ENCODE assay signal across 22 cellular contexts in genomic region chr1:190717055-190717454, GRCh38.
DNase-seq lines count a peak whose midpoint lies in the region; ATAC-seq, FAIRE-seq and TF ChIP-seq lines count a peak whose summit lies in the region.
"Had no signal": no experiment of that assay in that cellular context is flagged by ENCODE, and none has a peak within 500 bp of the region (broad histone marks: within the 10 kb centered on the region; RNA-seq: fewer than 3 reads in every experiment).

No MANE protein-coding gene starts in this region.

- no peak overlapping the region for H3K9ac ChIP-seq in HepG2 (ENCODE audit: insufficient read depth, low read depth, low read length)
- H3K9ac ChIP-seq in SU-DHL-6 (ENCODE audit: low read length) = no peak overlapping the region
- no peak overlapping the region for H3K9ac ChIP-seq in H1 (replicated peaks in 1 of 4; ENCODE audit: extremely low read depth in 1 of 4, low read depth in 3 of 4, low read length in 3 of 4)

- H2BK12ac ChIP-seq in H1 (ENCODE audit: low read depth, low read length) = no peak overlapping the region

- H4K20me1 ChIP-seq in HepG2 (ENCODE audit: insufficient read depth, low read length) (no peaks in the 10 kb centered on the region), SU-DHL-6 (ENCODE audit: low read depth, low read length) (no peaks in the 10 kb centered on the region), H1 (replicated peaks in 1 of 2; ENCODE audit: control insufficient read depth in 1 of 2, insufficient read depth in 2 of 2, low read length in 2 of 2) (no peaks in the 10 kb centered on the region)

- no peak overlapping the region for H4K91ac ChIP-seq in H1 (replicated peaks; ENCODE audit: insufficient read length, low read length)

- no peak overlapping the region for H3K27ac ChIP-seq in HepG2 (ENCODE audit: extremely low read length, insufficient read depth, low read length)
- H3K27ac ChIP-seq in right lobe of liver = no peak overlapping the region
- no peak overlapping the region for H3K27ac ChIP-seq in SU-DHL-6 (ENCODE audit: low read depth, low read length)
- H3K27ac ChIP-seq in H1 (ENCODE audit: low read depth, low read length) = no peak overlapping the region
- H3K27ac ChIP-seq: 22Rv1 had no signal

- no TSS peak for BruUV-seq in HepG2 (replicated peaks; lab: Mats Ljungman, UMichigan)

- no peak for ATAC-seq in HepG2
- ATAC-seq in right lobe of liver = no peak
- no peak for ATAC-seq in HG03025 (IDR thresholded peaks at IDR 0.05; ENCODE audit: low FRiP score, unreplicated experiment)
- no peak for ATAC-seq in HG02884 (IDR thresholded peaks at IDR 0.05; ENCODE audit: unreplicated experiment)
- ATAC-seq: GM12878, GM23338 had no signal

- H3K4me2 ChIP-seq in HepG2 (ENCODE audit: low read depth, low read length) = no peak overlapping the region
- no peak overlapping the region for H3K4me2 ChIP-seq in SU-DHL-6 (ENCODE audit: low read depth, low read length, poor library complexity, severe bottlenecking)
- no peak overlapping the region for H3K4me2 ChIP-seq in H1 (ENCODE audit: insufficient read depth in 1 of 2, low read depth in 2 of 2, low read length in 2 of 2)
- H3K4me2 ChIP-seq: GM23338 had no signal

- H3K27me3 ChIP-seq in HepG2 (ENCODE audit: control insufficient read depth in 1 of 2, insufficient read depth in 2 of 2, low read length in 2 of 2) (no peaks in the 10 kb centered on the region), right lobe of liver (no peaks in the 10 kb centered on the region), SU-DHL-6 (ENCODE audit: low read length) (no peaks in the 10 kb centered on the region), H1 (replicated peaks in 1 of 4; ENCODE audit: control insufficient read depth in 3 of 4, extremely low read depth in 1 of 4, insufficient read depth in 3 of 4, low read length in 3 of 4) (no peaks in the 10 kb centered on the region)

- no peak overlapping the region for H2BK120ac ChIP-seq in H1 (replicated peaks; ENCODE audit: low read depth, low read length)

- no peak overlapping the region for H2BK20ac ChIP-seq in H1 (ENCODE audit: low read length)

- DNase-seq in HepG2 (ENCODE audit: low spot score) (no peak), right lobe of liver (no peak), H1 (ENCODE audit: low read depth in 1 of 2, low spot score in 2 of 2) (no peak)
- DNase-seq: ACHN; C1 segment of cervical spinal cord; Calu3; CD4-positive, alpha-beta memory T cell; COR-L47; DMS153; DMS79; EL; GDM1 had no signal

- no peak overlapping the region for H3K14ac ChIP-seq in H1 (ENCODE audit: insufficient read length)

- no peaks in the 10 kb centered on the region for H3K79me2 ChIP-seq in HepG2 (ENCODE audit: insufficient read depth, low read length)
- H3K79me2 ChIP-seq in SU-DHL-6 (ENCODE audit: insufficient read depth, low read length) = no peaks in the 10 kb centered on the region
- no peaks in the 10 kb centered on the region for H3K79me2 ChIP-seq in H1 (ENCODE audit: control insufficient read depth in 1 of 2, insufficient read depth in 2 of 2, low read length in 2 of 2)

- H2AFZ ChIP-seq in HepG2 (ENCODE audit: low read length) (no peak overlapping the region), SU-DHL-6 (ENCODE audit: low read depth, low read length, severe bottlenecking) (peak overlapping the region; percentile 43), H1 (ENCODE audit: low read length) (no peak overlapping the region)
- H2AFZ ChIP-seq: GM23338 had no signal

- in situ Hi-C loops in HepG2 (cut with HindIII; ENCODE audit: extremely low pct_ligation_motif_present, low pct_unique_long_range_greater_than_20kb) = no loop called here

- H3K9me2 ChIP-seq in SU-DHL-6 (replicated peaks; ENCODE audit: insufficient read depth, low read length) = no peaks in the 10 kb centered on the region

- TF ChIP-seq EP300 in HepG2 (IDR thresholded peaks at IDR 0.05; ENCODE audit: low read depth in 2 of 2, low read length in 2 of 2) = no peak
- no peak for TF ChIP-seq EP300 in HepG2 (CRISPR knock-in tag; IDR thresholded peaks at IDR 0.05; ENCODE audit: borderline replicate concordance)
- no peak for TF ChIP-seq EP300 in H1 (IDR thresholded peaks at IDR 0.05; ENCODE audit: borderline replicate concordance in 1 of 2, low read depth in 2 of 2, low read length in 2 of 2)

- FAIRE-seq in HepG2 (lab: Jason Lieb, UNC) (no peak), H1 (lab: Jason Lieb, UNC) (no peak)
- FAIRE-seq: A204.1, GM12878, GM19239, H54 had no signal

- POLR2A ChIA-PET in HepG2 (lab: Yijun Ruan, JAX) (no interaction called here), H1 (lab: Charles Lee; ENCODE audit: partially characterized antibody) (no interaction called here)

- WGBS in HepG2 (ENCODE audit: low lambda C conversion rate) = 2% methylated on average over 1 of the region's 1 CpG
- WGBS in right lobe of liver (ENCODE audit: insufficient coverage, low coverage, low lambda C conversion rate, missing lambda C conversion rate) = 30% methylated on average over 1 of the region's 1 CpG
- 97% methylated on average over 1 of the region's 1 CpG; no CpG with 5 or more reads in 1 of the 2 experiments for WGBS in H1 (ENCODE audit: extremely low coverage in 1 of 2, insufficient coverage in 1 of 2, insufficient read length in 1 of 2, insufficient replicate concordance in 2 of 2, low coverage in 1 of 2, low lambda C conversion rate in 2 of 2, missing lambda C conversion rate in 1 of 2), 2 experiments

- no peak overlapping the region for H3K23ac ChIP-seq in H1 (ENCODE audit: insufficient read length)

- H3K4me1 ChIP-seq in HepG2 (ENCODE audit: insufficient read depth, low read length) (no peaks in the 10 kb centered on the region), right lobe of liver (no peaks in the 10 kb centered on the region), H1 (replicated peaks in 1 of 4; ENCODE audit: control insufficient read depth in 3 of 4, insufficient read depth in 4 of 4, low read length in 3 of 4) (no peaks in the 10 kb centered on the region)
- H3K4me1 ChIP-seq: HAP-1 had no signal

- TF ChIP-seq CTCF in HepG2 (CRISPR knock-in tag; IDR thresholded peaks at IDR 0.05) = no peak
- no peak for TF ChIP-seq CTCF in right lobe of liver (IDR thresholded peaks at IDR 0.05)
- TF ChIP-seq CTCF in SU-DHL-6 (IDR thresholded peaks at IDR 0.05; ENCODE audit: insufficient read depth, low read length, poor library complexity, severe bottlenecking) = no peak
- TF ChIP-seq CTCF in H1 (IDR thresholded peaks at IDR 0.05; ENCODE audit: control extremely low read depth in 1 of 3, insufficient read depth in 1 of 3, low read depth in 1 of 3, low read length in 3 of 3) = no peak

- CTCF ChIA-PET in HepG2 (lab: Yijun Ruan, JAX; ENCODE audit: low intra/inter-chr PET ratio, low total read pairs) = no interaction called here
- CTCF ChIA-PET in H1 (lab: Charles Lee; ENCODE audit: partially characterized antibody) = no interaction called here

- intact Hi-C loops in HepG2 (cut with micrococcal nuclease; ENCODE audit: unreplicated experiment) = no loop called here
- intact Hi-C loops in right lobe of liver (cut with DNase I) = no loop called here

- no peaks in the 10 kb centered on the region for H3F3A ChIP-seq in SU-DHL-6 (ENCODE audit: insufficient read depth)

- no peaks in the 10 kb centered on the region for H3K23me2 ChIP-seq in H1 (ENCODE audit: low read depth, low read length)

- no peak overlapping the region for H3K18ac ChIP-seq in H1 (ENCODE audit: extremely low read depth, low read length)

- H3K56ac ChIP-seq in H1 (replicated peaks; ENCODE audit: insufficient read length, low read depth, low read length) = no peak overlapping the region

- H3K4ac ChIP-seq in H1 (replicated peaks; ENCODE audit: insufficient read length, low read depth, low read length) = no peak overlapping the region

- no peak for TF ChIP-seq POLR2A in HepG2 (IDR thresholded peaks at IDR 0.05; ENCODE audit: insufficient read depth in 1 of 2, low read depth in 2 of 2, low read length in 2 of 2)
- TF ChIP-seq POLR2A in right lobe of liver (IDR thresholded peaks at IDR 0.05) = no peak
- TF ChIP-seq POLR2A in H1 (IDR thresholded peaks at IDR 0.05; ENCODE audit: control extremely low read depth in 1 of 2, low read depth in 2 of 2, low read length in 2 of 2) = no peak

- no peak overlapping the region for H2BK5ac ChIP-seq in H1 (ENCODE audit: low read depth, low read length)

- H3K4me3 ChIP-seq in HepG2 (replicated peaks in 1 of 3; ENCODE audit: insufficient read depth in 1 of 3, low read depth in 2 of 3, low read length in 3 of 3) (no peak overlapping the region), right lobe of liver (no peak overlapping the region), SU-DHL-6 (ENCODE audit: insufficient read depth, low read length, poor library complexity, severe bottlenecking) (no peak overlapping the region), H1 (ENCODE audit: extremely low read depth in 1 of 4, insufficient read depth in 2 of 4, low read depth in 3 of 4, low read length in 4 of 4) (no peak overlapping the region)
- H3K4me3 ChIP-seq: GM12878, GM23338, HAP-1 had no signal

- no peak overlapping the region for H2BK15ac ChIP-seq in H1 (ENCODE audit: low read length)

- no peak overlapping the region for H2AK5ac ChIP-seq in H1 (ENCODE audit: low read depth, low read length)

- no peak overlapping the region for H4K8ac ChIP-seq in H1 (ENCODE audit: extremely low read depth, insufficient read depth, low read length)

- H3K9me3 ChIP-seq in HepG2 (ENCODE audit: low read length) (no peaks in the 10 kb centered on the region), right lobe of liver (no peaks in the 10 kb centered on the region), SU-DHL-6 (ENCODE audit: insufficient read depth, low read length) (no peaks in the 10 kb centered on the region), H1 (ENCODE audit: insufficient read depth in 2 of 2, low read depth in 1 of 2, low read length in 1 of 2) (no peaks in the 10 kb centered on the region)
- H3K9me3 ChIP-seq: HAP-1 had no signal

- H4K5ac ChIP-seq in H1 (ENCODE audit: insufficient read length, low read depth, low read length) = no peak overlapping the region

- H3K79me1 ChIP-seq in H1 (ENCODE audit: low read depth, low read length) = no peaks in the 10 kb centered on the region

- no peak for TF ChIP-seq RAD21 in HepG2 (CRISPR knock-in tag; IDR thresholded peaks at IDR 0.05)
- no peak for TF ChIP-seq RAD21 in H1 (IDR thresholded peaks at IDR 0.05 in 1 of 2, conservative IDR thresholded peaks at IDR 0.05 in 1 of 2; ENCODE audit: low read depth in 2 of 2, low read length in 2 of 2)

- no peaks in the 10 kb centered on the region for H3K36me3 ChIP-seq in HepG2 (replicated peaks in 1 of 2; ENCODE audit: control insufficient read depth in 1 of 2, insufficient read depth in 2 of 2, low read length in 2 of 2)
- H3K36me3 ChIP-seq in right lobe of liver = no peaks in the 10 kb centered on the region
- H3K36me3 ChIP-seq in SU-DHL-6 (ENCODE audit: low read length) = no peaks in the 10 kb centered on the region
- H3K36me3 ChIP-seq in H1 (ENCODE audit: control insufficient read depth in 2 of 4, insufficient read depth in 4 of 4, low read length in 3 of 4) = no peaks in the 10 kb centered on the region
- H3K36me3 ChIP-seq: HAP-1 had no signal

TF ChIP-seq in HepG2, 621 proteins besides CTCF, POLR2A, EP300 and RAD21 (continues in another document):
- TF ChIP-seq MAFK (conservative IDR thresholded peaks at IDR 0.05 in 1 of 2, IDR thresholded peaks at IDR 0.05 in 1 of 2; ENCODE audit: low read length in 2 of 2) = peak; percentile 92 to 97

TF ChIP-seq in H1, 55 proteins besides CTCF, POLR2A, EP300 and RAD21 (continues in another document):
- TF ChIP-seq SP1 (IDR thresholded peaks at IDR 0.05; ENCODE audit: low read depth, low read length) (no peak), MAFK (IDR thresholded peaks at IDR 0.05; ENCODE audit: low read depth, low read length) (peak; percentile 78; the same call in 1 of the 2 replicates)

Comparison
In these comparisons a context has a peak if more than half of its experiments do, and no peak if none do; other contexts are left out.
1. Of the 41 proteins assayed by ChIP-seq in both HepG2 and H1: peak only in HepG2: none; only in H1: none; in both: MAFK; in neither: 40.